In genomic region chr6:160014869-160015182, GRCh38 we compare ENCODE assay signal across 20 cellular contexts. TPM values are rescaled to one million over a fixed set of nuclear protein-coding genes. Genes with fewer than 3 reads are reported as not detected.
DNase-seq lines count a peak whose midpoint lies in the region; ATAC-seq and TF ChIP-seq lines count a peak whose summit lies in the region.
"Had no signal": no experiment of that assay in that cellular context is flagged by ENCODE, and none has a peak within 500 bp of the region (broad histone marks: within the 10 kb centered on the region; RNA-seq: fewer than 3 reads in every experiment).

No MANE protein-coding gene starts in this region.

- H3K9me3 Mint-ChIP-seq in activated CD4-positive, alpha-beta T cell treated with anti-CD3 and anti-CD28 coated beads for 36 hours (ENCODE audit: low read depth), result no peaks in the 10 kb centered on the region
- no peaks in the 10 kb centered on the region for H3K9me3 Mint-ChIP-seq in CD4-positive, alpha-beta memory T cell
- peaks cover 3% of the 10 kb centered on the region for H3K9me3 Mint-ChIP-seq in activated CD8-positive, alpha-beta T cell treated with anti-CD3 and anti-CD28 coated beads for 36 hours
- H3K9me3 Mint-ChIP-seq: HFFc6 had no signal

- CTCF ChIA-PET in activated CD4-positive, alpha-beta T cell treated with anti-CD3 and anti-CD28 coated beads for 36 hours (lab: Charles Lee), result interaction anchor here (0.6 to 1.0 kb wide), 4 partner anchors 13 to 151 kb away, joined by 3 to 4 read pairs (median 4); no protein-coding TSS in a partner anchor
- CTCF ChIA-PET in CD4-positive, alpha-beta memory T cell (lab: Charles Lee; ENCODE audit: partially characterized antibody), result interaction anchor here (0.8 to 1.3 kb wide), 2 partner anchors 33 to 39 kb away, joined by 3 to 4 read pairs; no protein-coding TSS in a partner anchor
- CTCF ChIA-PET in activated CD8-positive, alpha-beta T cell treated with anti-CD3 and anti-CD28 coated beads for 36 hours (lab: Charles Lee), result interaction anchor here (1.1 kb wide), 4 partner anchors 10 to 32 kb away, joined by 3 to 5 read pairs (median 3); no protein-coding TSS in a partner anchor
- CTCF ChIA-PET in OCI-LY7 (lab: Charles Lee; ENCODE audit: unreplicated experiment), result no interaction called here

- no peak overlapping the region for H3K4me2 ChIP-seq in OCI-LY7 (ENCODE audit: low read length)
- H3K4me2 ChIP-seq: A549 had no signal

- H3K27ac Mint-ChIP-seq in activated CD4-positive, alpha-beta T cell treated with anti-CD3 and anti-CD28 coated beads for 36 hours, result peak overlapping the region; percentile 81
- peak overlapping the region; percentile 24 to 95 (median 83) for H3K27ac Mint-ChIP-seq in CD4-positive, alpha-beta memory T cell
- H3K27ac Mint-ChIP-seq in activated CD8-positive, alpha-beta T cell treated with anti-CD3 and anti-CD28 coated beads for 36 hours, result peak overlapping the region; percentile 84
- H3K27ac Mint-ChIP-seq: B cell, HFFc6 had no signal

- H3K4me1 Mint-ChIP-seq in activated CD4-positive, alpha-beta T cell treated with anti-CD3 and anti-CD28 coated beads for 36 hours, result peaks cover 56% of the 10 kb centered on the region
- peaks cover 42 to 58% (median 51%) of the 10 kb centered on the region in 4 donors for H3K4me1 Mint-ChIP-seq in CD4-positive, alpha-beta memory T cell
- H3K4me1 Mint-ChIP-seq in activated CD8-positive, alpha-beta T cell treated with anti-CD3 and anti-CD28 coated beads for 36 hours (ENCODE audit: low read depth), result peaks cover 68% of the 10 kb centered on the region

- H3K36me3 ChIP-seq in CD4-positive, alpha-beta memory T cell (ENCODE audit: insufficient read depth, low read length), result peaks cover 11% of the 10 kb centered on the region
- peaks cover 0 to 49% of the 10 kb centered on the region in 2 donors for H3K36me3 ChIP-seq in left lung
- H3K36me3 ChIP-seq in OCI-LY7 (ENCODE audit: insufficient read depth, low read length), result peaks cover 44% of the 10 kb centered on the region

- H2AFZ ChIP-seq in OCI-LY7 (ENCODE audit: low read length), result no peak overlapping the region

- no peaks in the 10 kb centered on the region for H3K9me2 ChIP-seq in OCI-LY7 (ENCODE audit: insufficient read depth, low read length)

- intact Hi-C loops in activated CD4-positive, alpha-beta T cell treated with anti-CD3 and anti-CD28 coated beads for 36 hours (cut with DNase I, micrococcal nuclease), result loop anchor here (2.0 kb wide), 1 partner anchor 36 kb away; no protein-coding TSS in a partner anchor
- intact Hi-C loops in CD4-positive, alpha-beta memory T cell (cut with micrococcal nuclease), result loop anchor here (1.0 to 10.0 kb wide), 4 partner anchors 16 to 320 kb away; partner anchors contain the start of gene SOD2
- intact Hi-C loops in activated CD8-positive, alpha-beta T cell treated with anti-CD3 and anti-CD28 coated beads for 36 hours (cut with micrococcal nuclease), result loop anchor here (5.0 kb wide), 1 partner anchor 33 kb away; no protein-coding TSS in a partner anchor
- intact Hi-C loops in left lung (cut with DNase I), result no loop called here
- intact Hi-C loops in OCI-LY7 (cut with micrococcal nuclease; ENCODE audit: unreplicated experiment), result no loop called here

- POLR2A ChIA-PET in activated CD4-positive, alpha-beta T cell treated with anti-CD3 and anti-CD28 coated beads for 36 hours (lab: Charles Lee), result no interaction called here
- POLR2A ChIA-PET in CD4-positive, alpha-beta memory T cell (lab: Charles Lee; ENCODE audit: partially characterized antibody), result interaction anchor here (1.1 to 4.5 kb wide), 7 partner anchors 15 to 321 kb away, joined by 3 to 68 read pairs (median 5); partner anchors contain the start of genes IGF2R, SOD2 and WTAP
- POLR2A ChIA-PET in activated CD8-positive, alpha-beta T cell treated with anti-CD3 and anti-CD28 coated beads for 36 hours (lab: Charles Lee), result interaction anchor here (0.6 to 3.1 kb wide), 3 partner anchors 32 to 131 kb away, joined by 3 to 18 read pairs (median 3); no protein-coding TSS in a partner anchor
- POLR2A ChIA-PET in OCI-LY7 (lab: Charles Lee), result no interaction called here

- peaks cover 44% of the 10 kb centered on the region for H3K4me1 ChIP-seq in CD4-positive, alpha-beta memory T cell (ENCODE audit: insufficient read depth, low read length)
- H3K4me1 ChIP-seq in left lung, result peaks cover 0 to 12% of the 10 kb centered on the region in 2 donors
- H3K4me1 ChIP-seq in OCI-LY7 (ENCODE audit: insufficient read depth, low read length, poor library complexity, severe bottlenecking), result no peaks in the 10 kb centered on the region
- H3K4me1 ChIP-seq: A549 had no signal

- DNase-seq in activated CD4-positive, alpha-beta T cell treated with anti-CD3 and anti-CD28 coated beads for 36 hours, result no peak
- DNase-seq in activated CD4-positive, alpha-beta T cell treated with anti-CD3 and anti-CD28 coated beads for 1 hour, result no peak
- no peak for DNase-seq in CD4-positive, alpha-beta memory T cell
- DNase-seq in activated CD8-positive, alpha-beta T cell treated with anti-CD3 and anti-CD28 coated beads for 36 hours, result no peak
- no peak for DNase-seq in left lung
- DNase-seq in NCI-H524 (lab: John Stamatoyannopoulos, UW), result no peak
- no peak for DNase-seq in OCI-LY7 (ENCODE audit: low spot score)
- DNase-seq in NCI-H524 treated with DMSO at 0.1 percent for 48 hours (lab: John Stamatoyannopoulos, UW), result no peak
- DNase-seq: anterior cingulate cortex, heart right ventricle, midbrain, NCI-H1694, NCI-H748 treated with DMSO at 0.1 percent for 48 hours, OCI-M1, SW 1271 had no signal

- no peaks in the 10 kb centered on the region for H3K27me3 ChIP-seq in CD4-positive, alpha-beta memory T cell (ENCODE audit: insufficient read depth, low read length)
- H3K27me3 ChIP-seq in left lung, result no peaks in the 10 kb centered on the region
- H3K27me3 ChIP-seq: heart right ventricle had no signal

- no peaks in the 10 kb centered on the region for H4K20me1 ChIP-seq in OCI-LY7 (ENCODE audit: insufficient read depth, low read length)

- H3K27ac ChIP-seq in CD4-positive, alpha-beta memory T cell (ENCODE audit: low read depth, low read length), result peak overlapping the region; percentile 15
- H3K27ac ChIP-seq in left lung (peak overlapping the region in 1 of 2 donors; percentile 30), OCI-LY7 (ENCODE audit: low read depth, low read length, poor library complexity, severe bottlenecking) (no peak overlapping the region)
- H3K27ac ChIP-seq: A549 had no signal

- ATAC-seq in activated CD4-positive, alpha-beta T cell treated with anti-CD3 and anti-CD28 coated beads for 36 hours, result no peak
- no peak for ATAC-seq in activated CD8-positive, alpha-beta T cell treated with anti-CD3 and anti-CD28 coated beads for 36 hours
- peak; percentile 67 for ATAC-seq in left lung
- ATAC-seq: A549, Right ventricle myocardium inferior had no signal

- BruUV-seq in OCI-LY7 (replicated peaks; lab: Mats Ljungman, UMichigan), result no TSS peak

- H3K4me3 Mint-ChIP-seq in activated CD4-positive, alpha-beta T cell treated with anti-CD3 and anti-CD28 coated beads for 36 hours, result no peak overlapping the region
- H3K4me3 Mint-ChIP-seq in CD4-positive, alpha-beta memory T cell, result peak overlapping the region in 7 of 8 donors; percentile 49 to 80 (median 74)
- no peak overlapping the region for H3K4me3 Mint-ChIP-seq in activated CD8-positive, alpha-beta T cell treated with anti-CD3 and anti-CD28 coated beads for 36 hours
- H3K4me3 Mint-ChIP-seq: B cell, HFFc6, neural crest cell had no signal

- H3K4me3 ChIP-seq in CD4-positive, alpha-beta memory T cell (ENCODE audit: low read length in 2 of 2), result peak overlapping the region in 1 of 2 donors; percentile 5
- H3K4me3 ChIP-seq in left lung (no peak overlapping the region), OCI-LY7 (ENCODE audit: low read depth, low read length, poor library complexity, severe bottlenecking) (no peak overlapping the region)
- H3K4me3 ChIP-seq: A549, heart right ventricle had no signal

- H3K36me3 Mint-ChIP-seq in activated CD4-positive, alpha-beta T cell treated with anti-CD3 and anti-CD28 coated beads for 36 hours (ENCODE audit: low read depth), result peaks cover 56% of the 10 kb centered on the region
- peaks cover 32 to 43% of the 10 kb centered on the region in 2 donors for H3K36me3 Mint-ChIP-seq in CD4-positive, alpha-beta memory T cell
- peaks cover 76% of the 10 kb centered on the region for H3K36me3 Mint-ChIP-seq in activated CD8-positive, alpha-beta T cell treated with anti-CD3 and anti-CD28 coated beads for 36 hours (ENCODE audit: low read depth)

- H3K79me2 ChIP-seq in OCI-LY7 (ENCODE audit: insufficient read depth, low read depth, low read length), result no peaks in the 10 kb centered on the region

- no peaks in the 10 kb centered on the region for H3K27me3 Mint-ChIP-seq in activated CD4-positive, alpha-beta T cell treated with anti-CD3 and anti-CD28 coated beads for 36 hours
- no peaks in the 10 kb centered on the region for H3K27me3 Mint-ChIP-seq in CD4-positive, alpha-beta memory T cell
- H3K27me3 Mint-ChIP-seq in activated CD8-positive, alpha-beta T cell treated with anti-CD3 and anti-CD28 coated beads for 36 hours, result no peaks in the 10 kb centered on the region
- H3K27me3 Mint-ChIP-seq: B cell had no signal

- no peak for TF ChIP-seq CTCF in activated CD8-positive, alpha-beta T cell treated with anti-CD3 and anti-CD28 coated beads for 36 hours (IDR thresholded peaks at IDR 0.05)
- TF ChIP-seq CTCF in left lung (IDR thresholded peaks at IDR 0.05), result no peak
- no peak for TF ChIP-seq CTCF in OCI-LY7 (conservative IDR thresholded peaks at IDR 0.05; ENCODE audit: low read length)

- H3K9me3 ChIP-seq in CD4-positive, alpha-beta memory T cell (ENCODE audit: control insufficient read depth in 1 of 2, low read length in 2 of 2), result no peaks in the 10 kb centered on the region
- no peaks in the 10 kb centered on the region for H3K9me3 ChIP-seq in left lung
- no peaks in the 10 kb centered on the region for H3K9me3 ChIP-seq in OCI-LY7 (ENCODE audit: low read length)
- H3K9me3 ChIP-seq: A549, heart right ventricle had no signal

RNA-seq across cellular contexts. Expression of gene IGF2R, which starts 45.9 kb away (rescaled TPM):
- total RNA-seq in activated CD4-positive, alpha-beta T cell treated with anti-CD3 and anti-CD28 coated beads for 36 hours, result 10 to 100 TPM; 55.6 to 65.6 TPM
- total RNA-seq in CD4-positive, alpha-beta memory T cell, result 10 to 100 TPM; 77.5 to 79.2 TPM
- 10 to 100 TPM in 1 of 2 donors, 1 to 10 TPM in 1; 4.5 to 18.7 TPM for polyA plus RNA-seq in CD4-positive, alpha-beta memory T cell
- 10 to 100 TPM; 81.7 to 82.4 TPM for total RNA-seq in activated CD8-positive, alpha-beta T cell treated with anti-CD3 and anti-CD28 coated beads for 36 hours
- total RNA-seq in left lung, result 100 to 1,000 TPM; 141 to 153 TPM
- total RNA-seq in OCI-LY7 (2014; rRNA removed; shearing (Covaris generic)), result 17.9 and 19.3 TPM in 2 replicates
- total RNA-seq in OCI-LY7 (2022), result 33.8 and 37.6 TPM in 2 replicates

Comparison
In these comparisons a context has a peak if more than half of its experiments do, and no peak if none do; other contexts are left out.
1. H3K4me3 Mint-ChIP-seq: peak in CD4-positive, alpha-beta memory T cell (7 of 8); none in activated CD4-positive, alpha-beta T cell treated with anti-CD3 and anti-CD28 coated beads for 36 hours (single experiment) and activated CD8-positive, alpha-beta T cell treated with anti-CD3 and anti-CD28 coated beads for 36 hours (single experiment).
2. POLR2A ChIA-PET loops: an anchor here in CD4-positive, alpha-beta memory T cell (1.1 to 4.5 kb wide) and activated CD8-positive, alpha-beta T cell treated with anti-CD3 and anti-CD28 coated beads for 36 hours (0.6 to 3.1 kb wide); none called in activated CD4-positive, alpha-beta T cell treated with anti-CD3 and anti-CD28 coated beads for 36 hours and OCI-LY7.
3. intact Hi-C loops: an anchor here in activated CD4-positive, alpha-beta T cell treated with anti-CD3 and anti-CD28 coated beads for 36 hours (2.0 kb wide), CD4-positive, alpha-beta memory T cell (1.0 to 10.0 kb wide) and activated CD8-positive, alpha-beta T cell treated with anti-CD3 and anti-CD28 coated beads for 36 hours (5.0 kb wide); none called in left lung and OCI-LY7.
4. Peak in every context shown above with its lines, with median percentiles within 50 percentile points of each other: H3K27ac Mint-ChIP-seq.